In the genomic region with DNA sequence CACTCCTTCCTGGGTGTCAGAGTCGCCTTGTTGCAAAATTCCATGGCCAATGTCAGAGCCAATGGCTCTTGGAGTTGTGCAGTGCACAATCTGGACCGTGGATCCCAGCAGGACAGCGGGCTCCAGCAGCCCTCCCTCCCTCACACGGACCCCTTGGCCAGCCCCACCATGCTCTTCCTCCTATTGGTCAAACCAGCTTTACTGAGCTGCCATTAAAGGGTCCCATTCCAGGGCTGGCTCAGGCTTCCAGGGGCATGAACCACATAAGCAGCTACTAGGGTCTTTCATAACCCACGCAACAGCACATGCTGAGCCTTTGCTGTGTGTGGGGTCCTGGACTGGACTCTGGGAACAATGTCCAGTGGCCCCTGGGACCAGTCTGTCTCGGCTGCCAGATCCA, we compare ENCODE assay signal across 33 cellular contexts. TPM values are rescaled to one million over a fixed set of nuclear protein-coding genes. Genes with fewer than 3 reads are reported as not detected.
DNase-seq lines count a peak whose midpoint lies in the region; ATAC-seq and TF ChIP-seq lines count a peak whose summit lies in the region.
"Had no signal": no experiment of that assay in that cellular context is flagged by ENCODE, and none has a peak within 500 bp of the region (broad histone marks: within the 10 kb centered on the region; RNA-seq: fewer than 3 reads in every experiment).

No MANE protein-coding gene starts in this region.

- H2BK20ac ChIP-seq in H9 (ENCODE audit: low read depth, low read length, poor library complexity, severe bottlenecking): no peak overlapping the region

- H3K23ac ChIP-seq in H9 (ENCODE audit: insufficient read length, low read depth, low read length) (no peak overlapping the region), trophoblast cell (ENCODE audit: low read length) (peak overlapping the region; percentile 29)

- no peak overlapping the region for H3K56ac ChIP-seq in H9 (ENCODE audit: insufficient read length, low read depth, low read length)

- H4K91ac ChIP-seq in H9 (ENCODE audit: insufficient read length, low read depth, low read length) (no peak overlapping the region), trophoblast cell (ENCODE audit: low read depth, low read length) (no peak overlapping the region)

- H3K4me3 Mint-ChIP-seq in H9: no peak overlapping the region
- no peak overlapping the region for H3K4me3 Mint-ChIP-seq in glutamatergic neuron (ENCODE audit: unreplicated experiment)
- H3K4me3 Mint-ChIP-seq: activated naive CD8-positive, alpha-beta T cell; naive thymus-derived CD8-positive, alpha-beta T cell had no signal

- BruUV-seq in mammary epithelial cell (replicated peaks; lab: Mats Ljungman, UMichigan): no TSS peak

- H3K4me1 ChIP-seq in H9 (ENCODE audit: insufficient read depth, low read length) (no peaks in the 10 kb centered on the region), RWPE2 (ENCODE audit: insufficient read depth, poor library complexity, severe bottlenecking) (no peaks in the 10 kb centered on the region), trophoblast cell (ENCODE audit: control insufficient read depth in 1 of 2, insufficient read depth in 2 of 2, low read length in 2 of 2) (no peaks in the 10 kb centered on the region), mammary epithelial cell (ENCODE audit: insufficient read depth, low read length) (no peaks in the 10 kb centered on the region)
- H3K4me1 ChIP-seq: colonic mucosa, upper lobe of right lung had no signal

- H3K9me3 ChIP-seq in H9 (ENCODE audit: control insufficient read depth, low read depth, low read length) (no peaks in the 10 kb centered on the region), RWPE2 (ENCODE audit: severe bottlenecking) (no peaks in the 10 kb centered on the region), trophoblast cell (ENCODE audit: insufficient read depth, low read depth, low read length) (no peaks in the 10 kb centered on the region), mammary epithelial cell (replicated peaks; ENCODE audit: insufficient read depth, low read length) (no peaks in the 10 kb centered on the region)
- H3K9me3 ChIP-seq: Caco-2, colonic mucosa, lower lobe of right lung, upper lobe of right lung had no signal

- CTCF ChIA-PET in mammary epithelial cell (lab: Charles Lee; ENCODE audit: low non-redundant PET): no interaction called here

- no peak overlapping the region for H4K8ac ChIP-seq in H9 (replicated peaks; ENCODE audit: insufficient read length, low read depth, low read length)
- no peak overlapping the region for H4K8ac ChIP-seq in trophoblast cell (ENCODE audit: low read depth, low read length)

- H3K9ac ChIP-seq in H9 (ENCODE audit: extremely low read depth, insufficient read length, low read length): no peak overlapping the region
- no peak overlapping the region for H3K9ac ChIP-seq in trophoblast cell (ENCODE audit: low read length)
- H3K9ac ChIP-seq in mammary epithelial cell (ENCODE audit: insufficient read depth, low read length): no peak overlapping the region

- H3K18ac ChIP-seq in H9 (ENCODE audit: insufficient read length, low read depth, low read length): no peak overlapping the region
- no peak overlapping the region for H3K18ac ChIP-seq in trophoblast cell (ENCODE audit: low read length)

- H2BK120ac ChIP-seq in H9 (ENCODE audit: low read depth, low read length, poor library complexity, severe bottlenecking) (no peak overlapping the region), trophoblast cell (ENCODE audit: insufficient read depth, low read length, poor library complexity) (no peak overlapping the region)

- H3T11ph ChIP-seq in H9 (ENCODE audit: low read length): no peak overlapping the region

- H3K27me3 ChIP-seq in H9 (ENCODE audit: insufficient read depth, low read length) (no peaks in the 10 kb centered on the region), RWPE2 (ENCODE audit: insufficient read depth, poor library complexity, severe bottlenecking) (no peaks in the 10 kb centered on the region), trophoblast cell (ENCODE audit: insufficient read depth, low read length) (no peaks in the 10 kb centered on the region), mammary epithelial cell (ENCODE audit: insufficient read depth, low read length) (no peaks in the 10 kb centered on the region)
- H3K27me3 ChIP-seq: colonic mucosa, upper lobe of right lung had no signal

- in situ Hi-C loops in mammary epithelial cell (cut with MboI; ENCODE audit: low sequenced_read_pairs in 2 of 2): no loop called here

- H3K27ac ChIP-seq in H9 (ENCODE audit: insufficient read length, low read depth, low read length) (no peak overlapping the region), RWPE2 (ENCODE audit: poor library complexity, severe bottlenecking) (no peak overlapping the region), trophoblast cell (ENCODE audit: low read depth, low read length) (no peak overlapping the region), mammary epithelial cell (ENCODE audit: insufficient read depth, low read depth, low read length) (no peak overlapping the region)
- H3K27ac ChIP-seq: C4-2B, colonic mucosa, lower lobe of right lung, upper lobe of right lung, WERI-Rb-1 had no signal

- no peak overlapping the region for H4K12ac ChIP-seq in trophoblast cell (ENCODE audit: low read depth, low read length)

- 0 out of 2 replicates have a peak, but pooled peaks cover 2% of the 10 kb centered on the region for H3K27me3 Mint-ChIP-seq in H9 (ENCODE audit: low read depth)
- peaks cover 17% of the 10 kb centered on the region for H3K27me3 Mint-ChIP-seq in glutamatergic neuron (ENCODE audit: unreplicated experiment)

- ATAC-seq in RWPE2 (ENCODE audit: low read depth) (peak; percentile 6), HG02610 (IDR thresholded peaks at IDR 0.05; ENCODE audit: unreplicated experiment) (no peak)
- ATAC-seq: lower lobe of right lung; naive thymus-derived CD8-positive, alpha-beta T cell; upper lobe of right lung had no signal

- no peak overlapping the region for H4K5ac ChIP-seq in H9 (ENCODE audit: insufficient read length, low read depth, low read length)

- H3K4ac ChIP-seq in H9 (ENCODE audit: low read depth, low read length) (no peak overlapping the region), trophoblast cell (ENCODE audit: low read depth, low read length) (no peak overlapping the region)

- H3K36me3 Mint-ChIP-seq in H9 (ENCODE audit: insufficient read depth in 1 of 3, low read depth in 3 of 3) (peaks cover 0 to 8% (median 3%) of the 10 kb centered on the region in 3 experiments; a peak in 3 of 7 replicates), glutamatergic neuron (ENCODE audit: unreplicated experiment) (no peaks in the 10 kb centered on the region)
- H3K36me3 Mint-ChIP-seq: activated naive CD8-positive, alpha-beta T cell; naive thymus-derived CD8-positive, alpha-beta T cell had no signal

- no peaks in the 10 kb centered on the region for H3K23me2 ChIP-seq in H9 (ENCODE audit: insufficient read length, low read depth, low read length, poor library complexity, severe bottlenecking)

- no CpG with 5 or more reads among the region's 6 CpGs for WGBS in H9 (ENCODE audit: extremely low coverage, insufficient read length, low lambda C conversion rate)
- WGBS in trophoblast cell (ENCODE audit: extremely low coverage, insufficient coverage, insufficient read length): no CpG with 5 or more reads among the region's 6 CpGs
- WGBS in mammary epithelial cell (ENCODE audit: low coverage, missing lambda C conversion rate): 66% methylated on average over 6 of the region's 6 CpGs

- no peaks in the 10 kb centered on the region for H3K4me1 Mint-ChIP-seq in H9
- peaks cover 2% of the 10 kb centered on the region for H3K4me1 Mint-ChIP-seq in glutamatergic neuron (ENCODE audit: low read depth, unreplicated experiment)

- H2BK5ac ChIP-seq in H9 (ENCODE audit: insufficient read length, low read length) (no peak overlapping the region), trophoblast cell (ENCODE audit: low read depth, low read length, poor library complexity) (no peak overlapping the region)

- intact Hi-C loops in mammary epithelial cell (cut with micrococcal nuclease): loop anchor here (2.0 kb wide), 1 partner anchor 17 kb away; a partner anchor contains a TSS

- H3K36me3 ChIP-seq in RWPE2 (ENCODE audit: low read depth): peaks cover 12% of the 10 kb centered on the region
- peaks cover 19 to 24% of the 10 kb centered on the region in 2 experiments for H3K36me3 ChIP-seq in trophoblast cell (ENCODE audit: control insufficient read depth in 1 of 2, insufficient read depth in 2 of 2, low read length in 2 of 2)
- peaks cover 12% of the 10 kb centered on the region for H3K36me3 ChIP-seq in mammary epithelial cell (ENCODE audit: insufficient read depth, low read length)

- H2AFZ ChIP-seq in H9 (ENCODE audit: low read length) (no peak overlapping the region), trophoblast cell (ENCODE audit: insufficient read depth, low read length, poor library complexity) (no peak overlapping the region), mammary epithelial cell (ENCODE audit: low read depth, low read length) (no peak overlapping the region)

- H2BK12ac ChIP-seq in H9 (ENCODE audit: insufficient read length, low read depth, low read length) (no peak overlapping the region), trophoblast cell (ENCODE audit: low read length) (no peak overlapping the region)

- dilution Hi-C loops in mammary epithelial cell (cut with HindIII; ENCODE audit: low sequenced_read_pairs): no loop called here

- H2AK5ac ChIP-seq in H9 (ENCODE audit: insufficient read length, low read length): no peak overlapping the region
- H2AK5ac ChIP-seq in trophoblast cell (ENCODE audit: low read length): no peak overlapping the region

- H3K27ac Mint-ChIP-seq in H9: no peak overlapping the region
- H3K27ac Mint-ChIP-seq in glutamatergic neuron (ENCODE audit: unreplicated experiment): peak overlapping the region; percentile 28
- H3K27ac Mint-ChIP-seq: activated naive CD8-positive, alpha-beta T cell; naive thymus-derived CD8-positive, alpha-beta T cell had no signal

- H3K4me2 ChIP-seq in H9 (ENCODE audit: insufficient read depth, insufficient read length, low read length) (no peak overlapping the region), trophoblast cell (ENCODE audit: low read length) (no peak overlapping the region), mammary epithelial cell (ENCODE audit: insufficient read depth, low read depth, low read length) (no peak overlapping the region)

- no peak overlapping the region for H3K4me3 ChIP-seq in RWPE2 (ENCODE audit: severe bottlenecking)
- H3K4me3 ChIP-seq in trophoblast cell (ENCODE audit: low read depth, low read length): no peak overlapping the region
- H3K4me3 ChIP-seq in mammary epithelial cell (replicated peaks in 1 of 3; ENCODE audit: insufficient read depth in 1 of 3, low read depth in 2 of 3, low read length in 3 of 3): no peak overlapping the region
- H3K4me3 ChIP-seq: colonic mucosa, lower lobe of right lung, upper lobe of right lung had no signal

- TF ChIP-seq CTCF in H9 (conservative IDR thresholded peaks at IDR 0.05) (no peak), RWPE2 (IDR thresholded peaks at IDR 0.05; ENCODE audit: poor library complexity, severe bottlenecking) (no peak), glutamatergic neuron (IDR thresholded peaks at IDR 0.05; ENCODE audit: partially characterized antibody, unreplicated experiment) (no peak), mammary epithelial cell (conservative IDR thresholded peaks at IDR 0.05 in 1 of 2, IDR thresholded peaks at IDR 0.05 in 1 of 2; ENCODE audit: extremely low read depth in 1 of 2, insufficient read depth in 1 of 2, low read depth in 1 of 2, low read length in 2 of 2) (no peak)

- DNase-seq in H9 (peak; percentile 31), RWPE2 (ENCODE audit: low spot score) (no peak), glutamatergic neuron (no peak), trophoblast cell (no peak), COR-L47 (lab: John Stamatoyannopoulos, UW) (no peak), mammary epithelial cell (no peak)
- DNase-seq: activated CD4-positive, alpha-beta T cell treated with anti-CD3 and anti-CD28 coated beads for 48 hours; activated effector memory CD4-positive, alpha-beta T cell treated with Interleukin-2 at 50 U/mL for 16 hours; activated T-cell treated with anti-CD3 and anti-CD28 coated beads, Interleukin-2, amount 50 U/mL, for 1 hour; Caco-2; colonic mucosa; DMS79 treated with DMSO at 0.1 percent for 48 hours; effector memory CD4-positive, alpha-beta T cell; GF-D8; lower lobe of right lung; MV-4-11; NCI-H1436 treated with DMSO at 0.1 percent for 48 hours; NCI-H226; NCI-H69; retina; small intestine; stimulated activated naive CD4-positive, alpha-beta T cell; T1000; upper lobe of right lung; WERI-Rb-1 had no signal

- H3K79me2 ChIP-seq in H9 (ENCODE audit: insufficient read depth, low read length): no peaks in the 10 kb centered on the region
- no peaks in the 10 kb centered on the region for H3K79me2 ChIP-seq in trophoblast cell (ENCODE audit: control insufficient read depth, insufficient read depth, low read length, poor library complexity)
- H3K79me2 ChIP-seq in mammary epithelial cell (ENCODE audit: insufficient read depth, low read length): peaks cover under 1% of the 10 kb centered on the region

- H3K9me3 Mint-ChIP-seq in H9 (no peaks in the 10 kb centered on the region), glutamatergic neuron (ENCODE audit: unreplicated experiment) (peaks cover 20% of the 10 kb centered on the region)

- H3K14ac ChIP-seq in H9 (ENCODE audit: insufficient read depth, low read length) (no peak overlapping the region), trophoblast cell (ENCODE audit: low read length) (no peak overlapping the region)

- H3K79me1 ChIP-seq in H9 (ENCODE audit: insufficient read depth, low read depth, low read length, poor library complexity, severe bottlenecking) (no peaks in the 10 kb centered on the region), trophoblast cell (ENCODE audit: low read length) (no peaks in the 10 kb centered on the region)

- no peak overlapping the region for H2BK15ac ChIP-seq in H9 (ENCODE audit: low read depth, low read length)

- H4K20me1 ChIP-seq in H9 (ENCODE audit: control insufficient read depth, insufficient read depth, insufficient read length): no peaks in the 10 kb centered on the region
- H4K20me1 ChIP-seq in mammary epithelial cell (ENCODE audit: insufficient read depth, low read length): no peaks in the 10 kb centered on the region

RNA-seq across cellular contexts. Expression of a gene that starts 5.5 kb away (rescaled TPM):
- total RNA-seq in H9 (2021) (not detected in 2 replicates), glutamatergic neuron (ENCODE audit: unreplicated experiment) (not detected), mammary epithelial cell (not detected)
- polyA plus RNA-seq in trophoblast cell (2013): 0.15 TPM in 1 of 2 replicates, not detected in the other
- polyA plus RNA-seq in mammary epithelial cell: not detected
- polyA minus RNA-seq in mammary epithelial cell: not detected
- total RNA-seq: Caco-2; epithelial cell of proximal tubule; LHCN-M2; lower lobe of right lung; naive thymus-derived CD8-positive, alpha-beta T cell; osteocyte; upper lobe of right lung had no signal
- polyA plus RNA-seq: keratinocyte; naive thymus-derived CD8-positive, alpha-beta T cell had no signal

RNA-seq across cellular contexts. Expression of a gene that starts 17.3 kb away (rescaled TPM):
- total RNA-seq in H9 (2021) (not detected in 2 replicates), glutamatergic neuron (ENCODE audit: unreplicated experiment) (not detected), mammary epithelial cell (not detected)
- polyA plus RNA-seq in trophoblast cell (2013): 0.37 and 0.41 TPM in 2 replicates
- not detected for polyA plus RNA-seq in mammary epithelial cell
- polyA minus RNA-seq in mammary epithelial cell: not detected
- total RNA-seq: Caco-2; epithelial cell of proximal tubule; LHCN-M2; naive thymus-derived CD8-positive, alpha-beta T cell; osteocyte had no signal
- polyA plus RNA-seq: keratinocyte; naive thymus-derived CD8-positive, alpha-beta T cell had no signal

RNA-seq across cellular contexts. Expression of a gene that starts 27.1 kb away (rescaled TPM):
- total RNA-seq in H9 (2021): 97.1 and 102 TPM in 2 replicates
- 212 TPM for total RNA-seq in glutamatergic neuron (ENCODE audit: unreplicated experiment)
- polyA plus RNA-seq in trophoblast cell (2013): 200 and 201 TPM in 2 replicates
- total RNA-seq in mammary epithelial cell: 100 to 1,000 TPM in 1 of 2 donors, 10 to 100 TPM in 1; 58.0 to 103 TPM
- 46.8 TPM for polyA plus RNA-seq in mammary epithelial cell
- 19.5 TPM for polyA minus RNA-seq in mammary epithelial cell
- polyA plus RNA-seq: naive thymus-derived CD8-positive, alpha-beta T cell had no signal
